ENCODE assay signal across 2 cellular contexts in genomic region chr3:123143669-123144411, GRCh38.
TF ChIP-seq lines count a peak whose summit lies in the region.

No MANE protein-coding gene starts in this region.

TF ChIP-seq in Ishikawa, 13 proteins besides CTCF, POLR2A, EP300 and RAD21 (continued from another document):
- TF ChIP-seq REST (IDR thresholded peaks at IDR 0.05; ENCODE audit: low read depth) = no peak

TF ChIP-seq in SK-N-SH, 30 proteins besides CTCF, POLR2A, EP300 and RAD21 (continued from another document):
- TF ChIP-seq REST (IDR thresholded peaks at IDR 0.05; ENCODE audit: low read depth, low read length) = no peak
- TF ChIP-seq TEAD4 (IDR thresholded peaks at IDR 0.05; ENCODE audit: borderline replicate concordance, insufficient read depth) = no peak
- no peak for TF ChIP-seq MEF2A (IDR thresholded peaks at IDR 0.05; ENCODE audit: borderline replicate concordance, low read depth)
- no peak for TF ChIP-seq IRF3 (IDR thresholded peaks at IDR 0.05; ENCODE audit: low read depth, low read length)
- no peak for TF ChIP-seq CHD2 (IDR thresholded peaks at IDR 0.05; ENCODE audit: low read length, partially characterized antibody)
